ENCODE assay signal across 11 cellular contexts in genomic region chr7:140525741-140526140, GRCh38. TPM values are rescaled to one million over a fixed set of nuclear protein-coding genes. Genes with fewer than 3 reads are reported as not detected.
DNase-seq lines count a peak whose midpoint lies in the region; ATAC-seq and TF ChIP-seq lines count a peak whose summit lies in the region.
"Had no signal": no experiment of that assay in that cellular context is flagged by ENCODE, and none has a peak within 500 bp of the region (broad histone marks: within the 10 kb centered on the region; RNA-seq: fewer than 3 reads in every experiment).

No MANE protein-coding gene starts in this region.

- CTCF ChIA-PET in CD8-positive, alpha-beta T cell (lab: Charles Lee) = no interaction called here

- peak in 5 of 7 experiments; percentile 17 to 61 (median 32) for DNase-seq in CD8-positive, alpha-beta T cell
- DNase-seq in HT1080 (ENCODE audit: low read depth) = peak; percentile 87
- DNase-seq in activated T-cell treated with anti-CD3 and anti-CD28 coated beads, Interleukin-2, amount 50 U/mL, for 4 hours = no peak
- DNase-seq in left colon = peak; percentile 68 to 72
- no peak for DNase-seq in hippocampal formation (lab: John Stamatoyannopoulos, UW)
- DNase-seq in NCI-H82 (lab: John Stamatoyannopoulos, UW) = no peak
- DNase-seq in cardiac septum (ENCODE audit: low spot score) = no peak
- DNase-seq: psoas muscle; stimulated activated naive CD4-positive, alpha-beta T cell had no signal

- intact Hi-C loops in CD8-positive, alpha-beta T cell (cut with DNase I, micrococcal nuclease) = no loop called here
- intact Hi-C loops in left colon (cut with DNase I, micrococcal nuclease) (no loop called here), cardiac septum (cut with DNase I) (no loop called here)

- no peak for ATAC-seq in CD8-positive, alpha-beta T cell
- peak; percentile 71 to 78 for ATAC-seq in activated T-cell treated with anti-CD3 and anti-CD28 coated beads, Interleukin-2, amount 50 U/mL, for 4 hours
- ATAC-seq in left colon (peak; percentile 94), GM19035 (IDR thresholded peaks at IDR 0.05; ENCODE audit: unreplicated experiment) (no peak)
- ATAC-seq: psoas muscle had no signal

- no peaks in the 10 kb centered on the region for H3K9me3 ChIP-seq in CD8-positive, alpha-beta T cell (ENCODE audit: low read length)
- H3K9me3 ChIP-seq: breast epithelium, psoas muscle had no signal

- H3K27me3 Mint-ChIP-seq in CD8-positive, alpha-beta T cell (ENCODE audit: low read depth) = peaks cover 6% of the 10 kb centered on the region
- peaks cover 7% of the 10 kb centered on the region for H3K27me3 Mint-ChIP-seq in activated T-cell treated with anti-CD3 and anti-CD28 coated beads, Interleukin-2, amount 50 U/mL, for 4 hours (ENCODE audit: low read depth)

- no peaks in the 10 kb centered on the region for H3K36me3 ChIP-seq in CD8-positive, alpha-beta T cell (ENCODE audit: insufficient read depth, low read length)
- H3K36me3 ChIP-seq: breast epithelium had no signal

- no peaks in the 10 kb centered on the region for H3K9me3 Mint-ChIP-seq in CD8-positive, alpha-beta T cell
- no peaks in the 10 kb centered on the region for H3K9me3 Mint-ChIP-seq in activated T-cell treated with anti-CD3 and anti-CD28 coated beads, Interleukin-2, amount 50 U/mL, for 4 hours

- no peaks in the 10 kb centered on the region for H3K27me3 ChIP-seq in CD8-positive, alpha-beta T cell (ENCODE audit: insufficient read depth, low read length)
- H3K27me3 ChIP-seq: breast epithelium had no signal

- POLR2A ChIA-PET in CD8-positive, alpha-beta T cell (lab: Charles Lee) = no interaction called here

- no peak overlapping the region for H3K4me3 ChIP-seq in CD8-positive, alpha-beta T cell (ENCODE audit: low read depth, low read length)
- H3K4me3 ChIP-seq: breast epithelium, psoas muscle had no signal

- H3K4me1 Mint-ChIP-seq in CD8-positive, alpha-beta T cell (ENCODE audit: low read depth) = peaks cover 7% of the 10 kb centered on the region
- peaks cover 10% of the 10 kb centered on the region for H3K4me1 Mint-ChIP-seq in activated T-cell treated with anti-CD3 and anti-CD28 coated beads, Interleukin-2, amount 50 U/mL, for 4 hours (ENCODE audit: low read depth)

- no peak for TF ChIP-seq CTCF in CD8-positive, alpha-beta T cell (IDR thresholded peaks at IDR 0.05)

- no peak overlapping the region for H3K4me3 Mint-ChIP-seq in CD8-positive, alpha-beta T cell
- H3K4me3 Mint-ChIP-seq in activated T-cell treated with anti-CD3 and anti-CD28 coated beads, Interleukin-2, amount 50 U/mL, for 4 hours = no peak overlapping the region

- no peak overlapping the region for H3K27ac ChIP-seq in CD8-positive, alpha-beta T cell (ENCODE audit: low read depth, low read length)
- H3K27ac ChIP-seq: psoas muscle had no signal

- H3K4me1 ChIP-seq in CD8-positive, alpha-beta T cell (ENCODE audit: insufficient read depth, low read length) = peaks cover 17% of the 10 kb centered on the region
- H3K4me1 ChIP-seq: breast epithelium, psoas muscle had no signal

- H3K27ac Mint-ChIP-seq in CD8-positive, alpha-beta T cell = no peak overlapping the region

- H3K36me3 Mint-ChIP-seq in CD8-positive, alpha-beta T cell = no peaks in the 10 kb centered on the region
- no peaks in the 10 kb centered on the region for H3K36me3 Mint-ChIP-seq in activated T-cell treated with anti-CD3 and anti-CD28 coated beads, Interleukin-2, amount 50 U/mL, for 4 hours (ENCODE audit: insufficient read depth)

RNA-seq across cellular contexts. Expression of gene MKRN1, which starts 46.4 kb away (rescaled TPM):
- total RNA-seq in CD8-positive, alpha-beta T cell = 100 to 1,000 TPM; 146 to 148 TPM
- 43.3 and 48.1 TPM in 2 replicates for total RNA-seq in HT1080 (2014; rRNA removed; shearing (Covaris generic))
- polyA plus RNA-seq in HT1080 (2015; cell fraction: cytosol; rRNA removed) = 44.0 and 50.1 TPM in 2 replicates
- 70.2 and 74.3 TPM in 2 replicates for polyA plus RNA-seq in HT1080 (2015; cell fraction: nucleus; rRNA removed)
- total RNA-seq in activated T-cell treated with anti-CD3 and anti-CD28 coated beads, Interleukin-2, amount 50 U/mL, for 4 hours = 10 to 100 TPM; 42.9 to 54.1 (median 51.9) TPM
- total RNA-seq in left colon (100 to 1,000 TPM; 192 to 233 TPM), cardiac septum (95.0 TPM)

Comparison
In these comparisons a context has a peak if more than half of its experiments do, and no peak if none do; other contexts are left out.
1. ATAC-seq: peak in activated T-cell treated with anti-CD3 and anti-CD28 coated beads, Interleukin-2, amount 50 U/mL, for 4 hours (2 of 2) and left colon (single experiment); none in CD8-positive, alpha-beta T cell (single experiment) and GM19035 (single experiment).
2. DNase-seq: peak in CD8-positive, alpha-beta T cell (5 of 7), HT1080 (single experiment) and left colon (2 of 2); none in activated T-cell treated with anti-CD3 and anti-CD28 coated beads, Interleukin-2, amount 50 U/mL, for 4 hours (single experiment), hippocampal formation (0 of 2), NCI-H82 (single experiment) and cardiac septum (single experiment).